1 cellular context compared by ENCODE assay signal in genomic region chr6:21098134-21098533, GRCh38.
TF ChIP-seq lines count a peak whose summit lies in the region.

No MANE protein-coding gene starts in this region.

TF ChIP-seq in H1, 55 proteins besides CTCF, POLR2A, EP300 and RAD21 (continued from another document):
- TF ChIP-seq FOSL1 (IDR thresholded peaks at IDR 0.05; ENCODE audit: insufficient read depth, low read depth, low read length) (no peak), NANOG (IDR thresholded peaks at IDR 0.05; ENCODE audit: insufficient read depth, low read depth, low read length, poor library complexity, severe bottlenecking) (no peak), RFX5 (IDR thresholded peaks at IDR 0.05; ENCODE audit: borderline replicate concordance, low read depth, low read length) (no peak), GTF2F1 (IDR thresholded peaks at IDR 0.05; ENCODE audit: borderline replicate concordance, low read depth, low read length) (no peak), POU5F1 (IDR thresholded peaks at IDR 0.05; ENCODE audit: low read depth, low read length) (no peak), ATF2 (IDR thresholded peaks at IDR 0.05; ENCODE audit: low read length) (no peak)
- TF ChIP-seq, protein P1, sequence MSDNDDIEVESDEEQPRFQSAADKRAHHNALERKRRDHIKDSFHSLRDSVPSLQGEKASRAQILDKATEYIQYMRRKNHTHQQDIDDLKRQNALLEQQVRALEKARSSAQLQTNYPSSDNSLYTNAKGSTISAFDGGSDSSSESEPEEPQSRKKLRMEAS (IDR thresholded peaks at IDR 0.05) = no peak
